ENCODE assay signal across 8 cellular contexts in the genomic region with DNA sequence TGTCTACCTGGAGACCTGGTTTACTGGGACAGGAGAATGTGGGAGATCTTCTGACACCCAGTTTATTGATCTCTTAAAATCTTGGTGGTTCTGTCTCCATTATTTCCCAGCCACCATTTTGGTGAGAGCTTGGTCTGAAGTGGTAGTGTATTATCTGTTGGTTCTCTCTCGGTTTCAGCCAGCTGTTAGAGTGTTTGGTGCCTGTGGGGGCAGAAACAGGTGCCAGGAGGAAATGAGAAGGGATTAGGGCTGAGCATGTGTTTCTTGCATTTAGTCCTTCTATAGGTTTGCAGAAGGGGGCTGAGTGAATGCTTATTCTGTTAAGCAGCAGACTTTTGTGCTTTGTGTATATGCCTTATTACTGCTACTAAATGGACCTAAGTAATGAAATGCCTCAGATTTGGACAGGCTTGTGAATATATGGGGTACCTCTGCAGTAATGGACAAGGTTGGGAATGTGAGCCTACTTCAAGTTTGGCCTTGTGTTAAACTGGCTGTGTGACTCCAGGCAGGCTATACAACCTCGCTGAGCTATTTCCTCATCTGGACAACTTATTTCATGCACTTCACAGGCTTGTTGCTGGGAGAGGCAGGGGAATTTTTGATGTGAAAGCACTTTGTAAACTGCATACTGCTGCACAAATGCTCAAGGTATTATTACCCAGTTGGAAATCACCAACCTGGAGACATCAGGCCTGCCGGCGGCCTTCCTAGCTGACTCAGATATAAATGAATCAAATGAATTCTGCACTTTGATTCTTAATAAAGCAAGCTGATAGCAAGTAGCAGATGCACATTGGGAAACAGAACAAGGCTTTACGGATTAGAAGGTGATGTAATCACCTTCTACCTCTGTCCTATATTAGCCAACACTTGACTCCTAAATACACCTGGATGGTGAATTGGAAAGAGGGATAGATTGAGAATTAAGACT. TPM values are rescaled to one million over a fixed set of nuclear protein-coding genes. Genes with fewer than 3 reads are reported as not detected.
A peak's percentile ranks its signal among the peaks of the same experiment; 100 is the strongest.
DNase-seq lines count a peak whose midpoint lies in the region; ATAC-seq and TF ChIP-seq lines count a peak whose summit lies in the region.

No MANE protein-coding gene starts in this region.

- H2AK9ac ChIP-seq in IMR-90 (replicated peaks; ENCODE audit: low read depth, low read length, poor library complexity) = no peak overlapping the region

- POLR2A ChIA-PET in IMR-90 (lab: Charles Lee; ENCODE audit: unreplicated experiment) = no interaction called here

- CTCF ChIA-PET in IMR-90 (lab: Yijun Ruan, JAX) = interaction anchor here (0.6 to 0.7 kb wide), 2 partner anchors 13 to 185 kb away, joined by 3 to 4 read pairs; no protein-coding TSS in a partner anchor

- intact Hi-C loops in IMR-90 (cut with micrococcal nuclease) = no loop called here

- peaks cover 10 to 83% of the 10 kb centered on the region in 2 experiments for H3K79me1 ChIP-seq in IMR-90 (ENCODE audit: low read depth in 1 of 2, low read length in 2 of 2)

- H3K9ac ChIP-seq in IMR-90 (ENCODE audit: low read depth, low read length) (no peak overlapping the region), endodermal cell (ENCODE audit: extremely low read depth, low read length, poor library complexity, severe bottlenecking) (no peak overlapping the region)

- WGBS in IMR-90 (ENCODE audit: extremely low coverage in 2 of 2, insufficient read length in 1 of 2), 2 experiments = no CpG with 5 or more reads among the region's 5 CpGs
- WGBS in endodermal cell (ENCODE audit: insufficient coverage in 1 of 2, insufficient read length in 1 of 2), 2 experiments = 81 to 90% methylated on average over 3 to 5 of the region's 5 CpGs

- no peak overlapping the region for H2BK120ac ChIP-seq in IMR-90 (ENCODE audit: low read depth, low read length)

- no peak overlapping the region for H2AFZ ChIP-seq in IMR-90 (replicated peaks; ENCODE audit: low read length, poor library complexity)

- in situ Hi-C loops in G401 (cut with HindIII; ENCODE audit: low sequenced_read_pairs) (no loop called here), IMR-90 (cut with MboI; ENCODE audit: low sequenced_read_pairs) (loop anchor here (10.0 to 25.0 kb wide), 2 partner anchors 129 to 357 kb away; no protein-coding TSS in a partner anchor)

- H2AK5ac ChIP-seq in IMR-90 (ENCODE audit: low read depth, low read length) = no peak overlapping the region

- H2BK15ac ChIP-seq in IMR-90 (ENCODE audit: low read depth, low read length) = no peak overlapping the region

- H2BK5ac ChIP-seq in IMR-90 (ENCODE audit: low read depth, low read length, poor library complexity, severe bottlenecking) = no peak overlapping the region

- no peak overlapping the region for H3K56ac ChIP-seq in IMR-90 (ENCODE audit: extremely low read depth, insufficient read depth, low read length)

- H3K4me3 ChIP-seq in IMR-90 (ENCODE audit: insufficient read depth, low read depth, low read length) (no peak overlapping the region), endodermal cell (ENCODE audit: low read length) (no peak overlapping the region)

- H3K9me1 ChIP-seq in IMR-90 (ENCODE audit: insufficient read depth, low read length) = peaks cover 18% of the 10 kb centered on the region

- dilution Hi-C loops in IMR-90 (cut with HindIII; ENCODE audit: low sequenced_read_pairs, unreplicated experiment) = no loop called here

- no peak overlapping the region for H4K91ac ChIP-seq in IMR-90 (ENCODE audit: insufficient read depth, low read depth, low read length)

- no peak overlapping the region for H3K18ac ChIP-seq in IMR-90 (ENCODE audit: low read depth, low read length)

- H3K4me1 ChIP-seq in IMR-90 (ENCODE audit: control insufficient read depth, insufficient read depth, low read length) (peaks cover 18% of the 10 kb centered on the region), endodermal cell (ENCODE audit: control insufficient read depth, insufficient read depth, low read length) (peaks cover 16% of the 10 kb centered on the region)

- peaks cover 96% of the 10 kb centered on the region for H4K20me1 ChIP-seq in IMR-90 (ENCODE audit: insufficient read depth, low read length)

- H3K4me2 ChIP-seq in IMR-90 (ENCODE audit: low read depth, low read length) = no peak overlapping the region

- H3K36me3 ChIP-seq in IMR-90 (ENCODE audit: control insufficient read depth, insufficient read depth, low read length) = peaks cover 2% of the 10 kb centered on the region; the same call in 1 of the 2 replicates
- H3K36me3 ChIP-seq in endodermal cell (ENCODE audit: control insufficient read depth, insufficient read depth, low read length) = peaks cover 3% of the 10 kb centered on the region

- H3K9me3 Mint-ChIP-seq in endodermal cell = no peaks in the 10 kb centered on the region

- DNase-seq in G401 (ENCODE audit: low spot score) (peak; percentile 44), IMR-90 (no peak), endodermal cell (no peak), 8988T (no peak), NCI-H1436 treated with DMSO at 0.1 percent for 48 hours (lab: John Stamatoyannopoulos, UW) (no peak), DMS153 treated with DMSO at 0.1 percent for 48 hours (lab: John Stamatoyannopoulos, UW; ENCODE audit: unreplicated experiment) (no peak)
- no peak for DNase-seq in effector CD4-positive, alpha-beta T cell

- peaks cover 85% of the 10 kb centered on the region for H3K4me1 Mint-ChIP-seq in endodermal cell

- no peak for TF ChIP-seq CTCF in IMR-90 (conservative IDR thresholded peaks at IDR 0.05; ENCODE audit: low read depth, low read length)
- TF ChIP-seq CTCF in endodermal cell (conservative IDR thresholded peaks at IDR 0.05) = no peak

- no TSS peak for BruUV-seq in IMR-90 (replicated peaks; lab: Mats Ljungman, UMichigan)

- peak overlapping the region; percentile 45 for H3K27ac Mint-ChIP-seq in endodermal cell

- TF ChIP-seq POLR2A in IMR-90 (IDR thresholded peaks at IDR 0.05; ENCODE audit: low read depth, low read length) = no peak

- no peaks in the 10 kb centered on the region for H3K27me3 Mint-ChIP-seq in endodermal cell (ENCODE audit: insufficient read depth)

- ATAC-seq in GM21360 (IDR thresholded peaks at IDR 0.05; ENCODE audit: unreplicated experiment) (peak; percentile 40), IMR-90 (ENCODE audit: low read depth) (no peak)

- H4K5ac ChIP-seq in IMR-90 (ENCODE audit: low read depth, low read length) = no peak overlapping the region

- no peak overlapping the region for H3K14ac ChIP-seq in IMR-90 (replicated peaks; ENCODE audit: low read depth, low read length)

- no peak overlapping the region for H3K4ac ChIP-seq in IMR-90 (ENCODE audit: low read depth, low read length)

- H3K4me3 Mint-ChIP-seq in endodermal cell = peak overlapping the region; percentile 5

- H2BK20ac ChIP-seq in IMR-90 (ENCODE audit: low read depth, low read length) = no peak overlapping the region

- no peak overlapping the region for H3K23ac ChIP-seq in IMR-90 (ENCODE audit: low read depth, low read length)

- H3K9me3 ChIP-seq in IMR-90 (ENCODE audit: control insufficient read depth, insufficient read depth, low read length) (no peaks in the 10 kb centered on the region), endodermal cell (ENCODE audit: control insufficient read depth, low read length) (no peaks in the 10 kb centered on the region)

- TF ChIP-seq RAD21 in IMR-90 (IDR thresholded peaks at IDR 0.05; ENCODE audit: low read length) = no peak

- no peak overlapping the region for H4K8ac ChIP-seq in IMR-90 (ENCODE audit: low read depth in 2 of 2, low read length in 2 of 2)

- H3K27me3 ChIP-seq in IMR-90 (ENCODE audit: control insufficient read depth, insufficient read depth, low read length) (no peaks in the 10 kb centered on the region), endodermal cell (ENCODE audit: control insufficient read depth, insufficient read depth, low read length, poor library complexity, severe bottlenecking) (no peaks in the 10 kb centered on the region)

- H3K27ac ChIP-seq in IMR-90 (ENCODE audit: insufficient read depth, low read length) (no peak overlapping the region), endodermal cell (ENCODE audit: low read depth, low read length) (no peak overlapping the region)

- H3K36me3 Mint-ChIP-seq in endodermal cell (ENCODE audit: low read depth) = peaks cover 8% of the 10 kb centered on the region

TF ChIP-seq in IMR-90, 13 proteins besides CTCF, POLR2A, EP300 and RAD21:
- TF ChIP-seq CEBPB (IDR thresholded peaks at IDR 0.05; ENCODE audit: low read depth, low read length) (peak; percentile 50; the same call in 1 of the 2 replicates), SMC3 (IDR thresholded peaks at IDR 0.05; ENCODE audit: low read depth, low read length) (no peak), MXI1 (IDR thresholded peaks at IDR 0.05; ENCODE audit: borderline replicate concordance, low read depth, low read length) (no peak), NFE2L2 (IDR thresholded peaks at IDR 0.05; ENCODE audit: low read depth, low read length) (no peak), MAZ (IDR thresholded peaks at IDR 0.05; ENCODE audit: borderline replicate concordance, low read depth, low read length) (no peak), RCOR1 (IDR thresholded peaks at IDR 0.05; ENCODE audit: insufficient replicate concordance, low read length) (no peak), FOS (IDR thresholded peaks at IDR 0.05; ENCODE audit: low read depth, low read length) (no peak)
- TF ChIP-seq, protein P1, sequence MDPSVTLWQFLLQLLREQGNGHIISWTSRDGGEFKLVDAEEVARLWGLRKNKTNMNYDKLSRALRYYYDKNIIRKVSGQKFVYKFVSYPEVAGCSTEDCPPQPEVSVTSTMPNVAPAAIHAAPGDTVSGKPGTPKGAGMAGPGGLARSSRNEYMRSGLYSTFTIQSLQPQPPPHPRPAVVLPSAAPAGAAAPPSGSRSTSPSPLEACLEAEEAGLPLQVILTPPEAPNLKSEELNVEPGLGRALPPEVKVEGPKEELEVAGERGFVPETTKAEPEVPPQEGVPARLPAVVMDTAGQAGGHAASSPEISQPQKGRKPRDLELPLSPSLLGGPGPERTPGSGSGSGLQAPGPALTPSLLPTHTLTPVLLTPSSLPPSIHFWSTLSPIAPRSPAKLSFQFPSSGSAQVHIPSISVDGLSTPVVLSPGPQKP (IDR thresholded peaks at IDR 0.05; ENCODE audit: borderline replicate concordance, low read depth, low read length) = no peak

RNA-seq across cellular contexts. Expression of gene JARID2, which starts 9.9 kb away (rescaled TPM):
- total RNA-seq in G401 (2014; rRNA removed; shearing (Covaris generic)) = 5.7 and 6.0 TPM in 2 replicates
- total RNA-seq in IMR-90 (2012; rRNA removed) (12.9 and 13.1 TPM in 2 replicates), endodermal cell (10 to 100 TPM; 42.5 to 77.0 TPM)
- polyA plus RNA-seq in IMR-90 (2012; rRNA removed) = 9.6 TPM in 2 replicates
- 4.7 and 5.7 TPM in 2 replicates for polyA plus RNA-seq in IMR-90 (2012; cell fraction: cytosol; rRNA removed)
- polyA plus RNA-seq in IMR-90 (2012; cell fraction: nucleus; rRNA removed; ENCODE audit: low replicate concordance) = 14.8 and 23.2 TPM in 2 replicates
- 45.4 TPM for polyA plus RNA-seq in endodermal cell (2013, experiment 1 of 2)
- polyA plus RNA-seq in endodermal cell (2013, experiment 2 of 2) = 43.3 TPM
